1 cellular context compared by ENCODE assay signal in genomic region chr3:105322570-105323273, GRCh38.
TF ChIP-seq lines count a peak whose summit lies in the region.

No MANE protein-coding gene starts in this region.

TF ChIP-seq in GM12878, 131 proteins besides CTCF, POLR2A, EP300 and RAD21 (continued from another document):
- TF ChIP-seq, protein P1, sequence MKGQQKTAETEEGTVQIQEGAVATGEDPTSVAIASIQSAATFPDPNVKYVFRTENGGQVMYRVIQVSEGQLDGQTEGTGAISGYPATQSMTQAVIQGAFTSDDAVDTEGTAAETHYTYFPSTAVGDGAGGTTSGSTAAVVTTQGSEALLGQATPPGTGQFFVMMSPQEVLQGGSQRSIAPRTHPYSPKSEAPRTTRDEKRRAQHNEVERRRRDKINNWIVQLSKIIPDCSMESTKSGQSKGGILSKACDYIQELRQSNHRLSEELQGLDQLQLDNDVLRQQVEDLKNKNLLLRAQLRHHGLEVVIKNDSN (IDR thresholded peaks at IDR 0.05; ENCODE audit: borderline replicate concordance, extremely low read length, insufficient read depth, low read depth, low read length) = no peak
- TF ChIP-seq, protein P2, sequence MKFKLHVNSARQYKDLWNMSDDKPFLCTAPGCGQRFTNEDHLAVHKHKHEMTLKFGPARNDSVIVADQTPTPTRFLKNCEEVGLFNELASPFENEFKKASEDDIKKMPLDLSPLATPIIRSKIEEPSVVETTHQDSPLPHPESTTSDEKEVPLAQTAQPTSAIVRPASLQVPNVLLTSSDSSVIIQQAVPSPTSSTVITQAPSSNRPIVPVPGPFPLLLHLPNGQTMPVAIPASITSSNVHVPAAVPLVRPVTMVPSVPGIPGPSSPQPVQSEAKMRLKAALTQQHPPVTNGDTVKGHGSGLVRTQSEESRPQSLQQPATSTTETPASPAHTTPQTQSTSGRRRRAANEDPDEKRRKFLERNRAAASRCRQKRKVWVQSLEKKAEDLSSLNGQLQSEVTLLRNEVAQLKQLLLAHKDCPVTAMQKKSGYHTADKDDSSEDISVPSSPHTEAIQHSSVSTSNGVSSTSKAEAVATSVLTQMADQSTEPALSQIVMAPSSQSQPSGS (IDR thresholded peaks at IDR 0.05; ENCODE audit: low read length) = peak; percentile 65
- TF ChIP-seq RB1 (IDR thresholded peaks at IDR 0.05; ENCODE audit: borderline replicate concordance) = no peak
- TF ChIP-seq, protein P3, sequence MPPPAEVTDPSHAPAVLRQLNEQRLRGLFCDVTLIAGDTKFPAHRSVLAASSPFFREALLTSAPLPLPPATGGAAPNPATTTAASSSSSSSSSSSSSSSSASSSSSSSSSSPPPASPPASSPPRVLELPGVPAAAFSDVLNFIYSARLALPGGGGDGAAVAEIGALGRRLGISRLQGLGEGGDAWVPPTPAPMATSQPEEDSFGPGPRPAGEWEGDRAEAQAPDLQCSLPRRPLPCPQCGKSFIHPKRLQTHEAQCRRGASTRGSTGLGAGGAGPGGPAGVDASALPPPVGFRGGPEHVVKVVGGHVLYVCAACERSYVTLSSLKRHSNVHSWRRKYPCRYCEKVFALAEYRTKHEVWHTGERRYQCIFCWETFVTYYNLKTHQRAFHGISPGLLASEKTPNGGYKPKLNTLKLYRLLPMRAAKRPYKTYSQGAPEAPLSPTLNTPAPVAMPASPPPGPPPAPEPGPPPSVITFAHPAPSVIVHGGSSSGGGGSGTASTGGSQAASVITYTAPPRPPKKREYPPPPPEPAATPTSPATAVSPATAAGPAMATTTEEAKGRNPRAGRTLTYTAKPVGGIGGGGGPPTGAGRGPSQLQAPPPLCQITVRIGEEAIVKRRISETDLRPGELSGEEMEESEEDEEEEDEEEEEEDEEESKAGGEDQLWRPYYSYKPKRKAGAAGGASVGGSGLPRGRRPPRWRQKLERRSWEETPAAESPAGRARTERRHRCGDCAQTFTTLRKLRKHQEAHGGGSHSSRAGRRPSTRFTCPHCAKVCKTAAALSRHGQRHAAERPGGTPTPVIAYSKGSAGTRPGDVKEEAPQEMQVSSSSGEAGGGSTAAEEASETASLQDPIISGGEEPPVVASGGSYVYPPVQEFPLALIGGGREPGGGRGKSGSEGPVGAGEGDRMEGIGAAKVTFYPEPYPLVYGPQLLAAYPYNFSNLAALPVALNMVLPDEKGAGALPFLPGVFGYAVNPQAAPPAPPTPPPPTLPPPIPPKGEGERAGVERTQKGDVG (CRISPR knock-in tag; IDR thresholded peaks at IDR 0.05) = no peak
